ENCODE assay signal across 8 cellular contexts in genomic region chr19:29606420-29606747, GRCh38. TPM values are rescaled to one million over a fixed set of nuclear protein-coding genes. Genes with fewer than 3 reads are reported as not detected.
DNase-seq lines count a peak whose midpoint lies in the region; ATAC-seq, FAIRE-seq and TF ChIP-seq lines count a peak whose summit lies in the region.

No MANE protein-coding gene starts in this region.

- H2AFZ ChIP-seq in SK-N-SH (ENCODE audit: low read depth): peak overlapping the region; percentile 96

- H3K27ac ChIP-seq in A549 (peak overlapping the region; percentile 91 to 94), SK-N-SH (ENCODE audit: low read depth in 2 of 2, low read length in 1 of 2) (peak overlapping the region; percentile 13 to 73; a peak in 2 of 4 replicates), gastroesophageal sphincter (peak overlapping the region; percentile 78 to 98 (median 96))

- no peak for FAIRE-seq in A549 (lab: Jason Lieb, UNC)

- peak overlapping the region; percentile 94 for H3K9ac ChIP-seq in SK-N-SH

- peak overlapping the region; percentile 67 for H3K4me3 ChIP-seq in A549
- peak overlapping the region; percentile 86 to 89 for H3K4me3 ChIP-seq in SK-N-SH (ENCODE audit: low read depth in 2 of 2, low read length in 1 of 2)
- peak overlapping the region; percentile 65 to 79 for H3K4me3 ChIP-seq in gastroesophageal sphincter
- peak overlapping the region; percentile 100 for H3K4me3 ChIP-seq in retinal pigment epithelial cell (ENCODE audit: low read length)

- POLR2A ChIA-PET in A549 (lab: Yijun Ruan, JAX) (interaction anchor here (0.6 to 3.2 kb wide), 46 partner anchors 8 to 1814 kb away, joined by 3 to 110 read pairs (median 4); partner anchors contain the start of genes C19orf12 and PLEKHF1), SK-N-SH (lab: Yijun Ruan, JAX) (interaction anchor here (0.6 to 2.9 kb wide), 7 partner anchors 9 to 283 kb away, joined by 3 to 28 read pairs (median 5); partner anchors contain the start of genes C19orf12 and PLEKHF1)

- peaks cover 7 to 23% of the 10 kb centered on the region in 2 experiments for H3K36me3 ChIP-seq in SK-N-SH (replicated peaks in 1 of 2; ENCODE audit: control insufficient read depth in 1 of 2, insufficient read depth in 2 of 2, low read length in 1 of 2)
- peaks cover 0 to 32% of the 10 kb centered on the region in 2 donors for H3K36me3 ChIP-seq in gastroesophageal sphincter

- H3K9me2 ChIP-seq in SK-N-SH: no peaks in the 10 kb centered on the region

- 3% methylated on average over 12 of the region's 12 CpGs for WGBS in A549 (ENCODE audit: missing lambda C conversion rate)
- WGBS in SK-N-SH (ENCODE audit: low lambda C conversion rate): 3% methylated on average over 12 of the region's 12 CpGs
- 0% methylated on average over 1 of the region's 12 CpGs; no CpG with 5 or more reads in 1 of the 2 donors for WGBS in gastroesophageal sphincter (ENCODE audit: low coverage in 1 of 2), 2 donors

- TF ChIP-seq POLR2A in A549 (IDR thresholded peaks at IDR 0.05; ENCODE audit: low read length) (no peak), gastroesophageal sphincter (IDR thresholded peaks at IDR 0.05) (no peak)

- H3K4me2 ChIP-seq in A549 (peak overlapping the region; percentile 92), SK-N-SH (peak overlapping the region; percentile 84)

- TF ChIP-seq RAD21 in A549 (conservative IDR thresholded peaks at IDR 0.05 in 1 of 2, IDR thresholded peaks at IDR 0.05 in 1 of 2) (no peak), SK-N-SH (IDR thresholded peaks at IDR 0.05; ENCODE audit: low read length) (no peak)

- CTCF ChIA-PET in A549 (lab: Yijun Ruan, JAX) (interaction anchor here (0.7 to 10.4 kb wide), 16 partner anchors 8 to 623 kb away, joined by 3 to 490 read pairs (median 5); partner anchors contain the start of genes C19orf12 and PLEKHF1), SK-N-SH (lab: Yijun Ruan, JAX) (interaction anchor here (0.7 to 3.4 kb wide), 7 partner anchors 11 to 124 kb away, joined by 3 to 40 read pairs (median 4); partner anchors contain the start of genes C19orf12 and PLEKHF1)

- peak; percentile 55 to 74 for ATAC-seq in A549
- peak; percentile 13 for ATAC-seq in GM21717 (IDR thresholded peaks at IDR 0.05; ENCODE audit: unreplicated experiment)
- ATAC-seq in gastroesophageal sphincter: no peak

- peaks cover 18% of the 10 kb centered on the region for H3K79me2 ChIP-seq in SK-N-SH (ENCODE audit: insufficient read depth)

- TF ChIP-seq CTCF in A549 (IDR thresholded peaks at IDR 0.05) (no peak), SK-N-SH (IDR thresholded peaks at IDR 0.05) (no peak), gastroesophageal sphincter (IDR thresholded peaks at IDR 0.05) (no peak), retinal pigment epithelial cell (conservative IDR thresholded peaks at IDR 0.05; ENCODE audit: low read depth, low read length) (no peak)

- no peaks in the 10 kb centered on the region for H3F3A ChIP-seq in SK-N-SH (replicated peaks; ENCODE audit: insufficient read depth)

- TF ChIP-seq EP300 in A549 (IDR thresholded peaks at IDR 0.05) (no peak), SK-N-SH (IDR thresholded peaks at IDR 0.05; ENCODE audit: borderline replicate concordance in 1 of 2, low read depth in 1 of 2, low read length in 1 of 2) (no peak), gastroesophageal sphincter (IDR thresholded peaks at IDR 0.05) (no peak)

- H3K9me3 ChIP-seq in A549 (no peaks in the 10 kb centered on the region), SK-N-SH (no peaks in the 10 kb centered on the region), gastroesophageal sphincter (no peaks in the 10 kb centered on the region)

- H3K4me1 ChIP-seq in A549: peaks cover 12% of the 10 kb centered on the region; the same call in 2 of the 3 replicates
- H3K4me1 ChIP-seq in SK-N-SH (ENCODE audit: control insufficient read depth in 1 of 2, insufficient read depth in 2 of 2, low read depth in 1 of 2, low read length in 1 of 2): peaks cover 0 to 8% of the 10 kb centered on the region in 2 experiments; a peak in 2 of 4 replicates
- peaks cover 3 to 35% (median 5%) of the 10 kb centered on the region in 3 donors for H3K4me1 ChIP-seq in gastroesophageal sphincter

- no peaks in the 10 kb centered on the region for H3K27me3 ChIP-seq in SK-N-SH (ENCODE audit: insufficient read depth)
- no peaks in the 10 kb centered on the region for H3K27me3 ChIP-seq in gastroesophageal sphincter

- H4K20me1 ChIP-seq in SK-N-SH (ENCODE audit: insufficient read depth): no peaks in the 10 kb centered on the region

- peak in 1 of 2 experiments; percentile 66 for DNase-seq in A549 (ENCODE audit: low read depth in 1 of 2, low spot score in 1 of 2)
- no peak for DNase-seq in SK-N-SH
- no peak for DNase-seq in retinal pigment epithelial cell (ENCODE audit: low read depth)
- no peak for DNase-seq in effector CD8-positive, alpha-beta T cell (lab: John Stamatoyannopoulos, UW)
- no peak for DNase-seq in cerebellar cortex (ENCODE audit: low spot score)
- DNase-seq in SKM-1 treated with dmso at 0.1 percent for 144 hours (lab: John Stamatoyannopoulos, UW; ENCODE audit: unreplicated experiment): no peak

TF ChIP-seq in A549, 52 proteins besides CTCF, POLR2A, EP300 and RAD21:
- TF ChIP-seq EHF (CRISPR knock-in tag; IDR thresholded peaks at IDR 0.05) (no peak), ZC3H11A (IDR thresholded peaks at IDR 0.05) (0 out of 2 replicates have a peak, but pooled peaks have one; percentile 6), HOXA7 (CRISPR knock-in tag; IDR thresholded peaks at IDR 0.05) (0 out of 2 replicates have a peak, but pooled peaks have one; percentile 58), FOSB (CRISPR knock-in tag; IDR thresholded peaks at IDR 0.05) (peak; percentile 73; the same call in 1 of the 2 replicates), HEYL (CRISPR knock-in tag; IDR thresholded peaks at IDR 0.05) (no peak), ESRRA (IDR thresholded peaks at IDR 0.05; ENCODE audit: borderline replicate concordance, low read length) (no peak), PHF8 (IDR thresholded peaks at IDR 0.05; ENCODE audit: borderline replicate concordance, low read depth) (peak; percentile 93), POLR2AphosphoS2 (conservative IDR thresholded peaks at IDR 0.05; ENCODE audit: low read length) (no peak), MAZ (IDR thresholded peaks at IDR 0.05; ENCODE audit: borderline replicate concordance, low read depth, low read length) (no peak), HOXB5 (CRISPR knock-in tag; IDR thresholded peaks at IDR 0.05) (peak; percentile 72; the same call in 1 of the 2 replicates)

TF ChIP-seq in SK-N-SH, 30 proteins besides CTCF, POLR2A, EP300 and RAD21 (continues in another document):
- TF ChIP-seq FOXM1 (IDR thresholded peaks at IDR 0.05; ENCODE audit: low read depth) (no peak), REST (IDR thresholded peaks at IDR 0.05; ENCODE audit: low read depth, low read length) (no peak), SIN3A (IDR thresholded peaks at IDR 0.05; ENCODE audit: borderline replicate concordance, low read depth, low read length) (no peak), POLR2AphosphoS5 (IDR thresholded peaks at IDR 0.05; ENCODE audit: low read depth, low read length) (no peak)

RNA-seq across cellular contexts. Expression of gene POP4, which starts 0.3 kb away (rescaled TPM):
- polyA plus RNA-seq in A549 (2011; rRNA removed): 194 and 208 TPM in 2 replicates
- polyA plus RNA-seq in A549 (2012; cell fraction: cytosol; rRNA removed): 137 and 159 TPM in 2 replicates
- polyA plus RNA-seq in A549 (2012; cell fraction: nucleus; rRNA removed): 90.9 and 93.5 TPM in 2 replicates
- polyA plus RNA-seq in A549 (2017; fragmentation: RNase III; extraction: RNeasy Plus Mini Kit Qiagen cat#74134 plus additional on column Dnase treatment): 202 to 226 TPM (median 206 TPM) in 3 replicates
- polyA minus RNA-seq in A549 (2011; rRNA and poly(A)+ RNA removed): 114 and 131 TPM in 2 replicates
- 67.7 and 75.4 TPM in 2 replicates for polyA plus RNA-seq in SK-N-SH (2012; rRNA removed)
- polyA plus RNA-seq in SK-N-SH (2012; cell fraction: cytosol; rRNA removed): 64.9 and 76.8 TPM in 2 replicates
- polyA plus RNA-seq in SK-N-SH (2012; cell fraction: nucleus; rRNA removed): 80.4 and 105 TPM in 2 replicates
- total RNA-seq in gastroesophageal sphincter: 10 to 100 TPM; 41.4 to 79.7 (median 61.7) TPM

RNA-seq across cellular contexts. Expression of gene PLEKHF1, which starts 58.9 kb away (rescaled TPM):
- polyA plus RNA-seq in A549 (2011; rRNA removed): 2.1 and 2.3 TPM in 2 replicates
- 7.1 and 8.7 TPM in 2 replicates for polyA plus RNA-seq in A549 (2012; cell fraction: cytosol; rRNA removed)
- polyA plus RNA-seq in A549 (2012; cell fraction: nucleus; rRNA removed): 9.8 and 13.2 TPM in 2 replicates
- polyA plus RNA-seq in A549 (2017; fragmentation: RNase III; extraction: RNeasy Plus Mini Kit Qiagen cat#74134 plus additional on column Dnase treatment): 4.1 to 4.4 TPM (median 4.2 TPM) in 3 replicates
- 3.3 and 3.4 TPM in 2 replicates for polyA minus RNA-seq in A549 (2011; rRNA and poly(A)+ RNA removed)
- polyA plus RNA-seq in SK-N-SH (2012; rRNA removed): 3.9 TPM in 2 replicates
- polyA plus RNA-seq in SK-N-SH (2012; cell fraction: cytosol; rRNA removed): 1.4 and 2.3 TPM in 2 replicates
- polyA plus RNA-seq in SK-N-SH (2012; cell fraction: nucleus; rRNA removed): 6.4 and 8.0 TPM in 2 replicates
- total RNA-seq in gastroesophageal sphincter: 10 to 100 TPM; 28.6 to 49.1 (median 38.8) TPM

Comparison
In these comparisons a context has a peak if more than half of its experiments do, and no peak if none do; other contexts are left out.
1. H3K27ac ChIP-seq: peak in every context shown above with its lines; median percentile 96 in gastroesophageal sphincter; 92 in A549; 43 in SK-N-SH.